1 cellular context compared by ENCODE assay signal in the genomic region with DNA sequence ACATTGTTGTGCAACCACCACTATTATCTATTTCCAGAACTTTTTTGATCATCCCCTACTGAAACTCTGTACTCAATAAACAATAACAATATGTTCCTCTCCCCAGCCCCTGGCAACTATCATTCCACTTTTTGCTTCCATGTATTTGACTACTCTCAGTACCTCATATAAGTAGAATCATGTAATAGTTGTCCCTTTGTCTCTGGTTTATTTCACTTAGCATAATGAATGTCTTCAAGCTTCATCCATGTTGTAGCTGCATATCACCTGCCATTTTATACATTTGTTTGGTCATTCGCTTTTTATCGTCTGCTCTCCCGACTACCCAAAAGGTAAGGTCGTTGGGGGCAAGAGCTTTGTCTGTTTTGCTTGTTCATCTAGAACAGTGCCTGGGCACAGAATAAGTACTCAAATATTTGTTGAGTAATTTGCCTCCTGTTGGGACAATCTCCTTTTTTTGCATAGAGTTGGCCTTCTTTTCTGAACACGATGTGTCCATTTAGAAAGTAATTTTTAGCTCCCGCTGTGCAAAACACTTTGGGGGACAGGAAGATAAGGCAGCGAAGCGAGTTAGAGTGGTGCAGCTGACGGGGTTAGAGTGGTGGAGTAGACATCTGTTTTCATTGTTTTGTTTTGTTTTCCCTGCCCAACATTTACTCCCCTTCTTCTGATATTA.
TF ChIP-seq lines count a peak whose summit lies in the region.

No MANE protein-coding gene starts in this region.

TF ChIP-seq in GM23338, 12 proteins besides CTCF, POLR2A, EP300 and RAD21 (continued from another document):
- TF ChIP-seq, protein P1, sequence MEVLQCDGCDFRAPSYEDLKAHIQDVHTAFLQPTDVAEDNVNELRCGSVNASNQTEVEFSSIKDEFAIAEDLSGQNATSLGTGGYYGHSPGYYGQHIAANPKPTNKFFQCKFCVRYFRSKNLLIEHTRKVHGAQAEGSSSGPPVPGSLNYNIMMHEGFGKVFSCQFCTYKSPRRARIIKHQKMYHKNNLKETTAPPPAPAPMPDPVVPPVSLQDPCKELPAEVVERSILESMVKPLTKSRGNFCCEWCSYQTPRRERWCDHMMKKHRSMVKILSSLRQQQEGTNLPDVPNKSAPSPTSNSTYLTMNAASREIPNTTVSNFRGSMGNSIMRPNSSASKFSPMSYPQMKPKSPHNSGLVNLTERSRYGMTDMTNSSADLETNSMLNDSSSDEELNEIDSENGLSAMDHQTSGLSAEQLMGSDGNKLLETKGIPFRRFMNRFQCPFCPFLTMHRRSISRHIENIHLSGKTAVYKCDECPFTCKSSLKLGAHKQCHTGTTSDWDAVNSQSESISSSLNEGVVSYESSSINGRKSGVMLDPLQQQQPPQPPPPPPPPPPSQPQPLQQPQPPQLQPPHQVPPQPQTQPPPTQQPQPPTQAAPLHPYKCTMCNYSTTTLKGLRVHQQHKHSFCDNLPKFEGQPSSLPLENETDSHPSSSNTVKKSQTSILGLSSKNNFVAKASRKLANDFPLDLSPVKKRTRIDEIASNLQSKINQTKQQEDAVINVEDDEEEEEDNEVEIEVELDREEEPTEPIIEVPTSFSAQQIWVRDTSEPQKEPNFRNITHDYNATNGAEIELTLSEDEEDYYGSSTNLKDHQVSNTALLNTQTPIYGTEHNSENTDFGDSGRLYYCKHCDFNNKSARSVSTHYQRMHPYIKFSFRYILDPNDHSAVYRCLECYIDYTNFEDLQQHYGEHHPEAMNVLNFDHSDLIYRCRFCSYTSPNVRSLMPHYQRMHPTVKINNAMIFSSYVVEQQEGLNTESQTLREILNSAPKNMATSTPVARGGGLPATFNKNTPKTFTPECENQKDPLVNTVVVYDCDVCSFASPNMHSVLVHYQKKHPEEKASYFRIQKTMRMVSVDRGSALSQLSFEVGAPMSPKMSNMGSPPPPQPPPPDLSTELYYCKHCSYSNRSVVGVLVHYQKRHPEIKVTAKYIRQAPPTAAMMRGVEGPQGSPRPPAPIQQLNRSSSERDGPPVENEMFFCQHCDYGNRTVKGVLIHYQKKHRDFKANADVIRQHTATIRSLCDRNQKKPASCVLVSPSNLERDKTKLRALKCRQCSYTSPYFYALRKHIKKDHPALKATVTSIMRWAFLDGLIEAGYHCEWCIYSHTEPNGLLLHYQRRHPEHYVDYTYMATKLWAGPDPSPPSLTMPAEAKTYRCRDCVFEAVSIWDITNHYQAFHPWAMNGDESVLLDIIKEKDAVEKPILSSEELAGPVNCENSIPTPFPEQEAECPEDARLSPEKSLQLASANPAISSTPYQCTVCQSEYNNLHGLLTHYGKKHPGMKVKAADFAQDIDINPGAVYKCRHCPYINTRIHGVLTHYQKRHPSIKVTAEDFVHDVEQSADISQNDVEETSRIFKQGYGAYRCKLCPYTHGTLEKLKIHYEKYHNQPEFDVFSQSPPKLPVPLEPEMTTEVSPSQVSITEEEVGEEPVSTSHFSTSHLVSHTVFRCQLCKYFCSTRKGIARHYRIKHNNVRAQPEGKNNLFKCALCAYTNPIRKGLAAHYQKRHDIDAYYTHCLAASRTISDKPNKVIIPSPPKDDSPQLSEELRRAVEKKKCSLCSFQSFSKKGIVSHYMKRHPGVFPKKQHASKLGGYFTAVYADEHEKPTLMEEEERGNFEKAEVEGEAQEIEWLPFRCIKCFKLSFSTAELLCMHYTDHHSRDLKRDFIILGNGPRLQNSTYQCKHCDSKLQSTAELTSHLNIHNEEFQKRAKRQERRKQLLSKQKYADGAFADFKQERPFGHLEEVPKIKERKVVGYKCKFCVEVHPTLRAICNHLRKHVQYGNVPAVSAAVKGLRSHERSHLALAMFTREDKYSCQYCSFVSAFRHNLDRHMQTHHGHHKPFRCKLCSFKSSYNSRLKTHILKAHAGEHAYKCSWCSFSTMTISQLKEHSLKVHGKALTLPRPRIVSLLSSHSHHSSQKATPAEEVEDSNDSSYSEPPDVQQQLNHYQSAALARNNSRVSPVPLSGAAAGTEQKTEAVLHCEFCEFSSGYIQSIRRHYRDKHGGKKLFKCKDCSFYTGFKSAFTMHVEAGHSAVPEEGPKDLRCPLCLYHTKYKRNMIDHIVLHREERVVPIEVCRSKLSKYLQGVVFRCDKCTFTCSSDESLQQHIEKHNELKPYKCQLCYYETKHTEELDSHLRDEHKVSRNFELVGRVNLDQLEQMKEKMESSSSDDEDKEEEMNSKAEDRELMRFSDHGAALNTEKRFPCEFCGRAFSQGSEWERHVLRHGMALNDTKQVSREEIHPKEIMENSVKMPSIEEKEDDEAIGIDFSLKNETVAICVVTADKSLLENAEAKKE (CRISPR knock-in tag; IDR thresholded peaks at IDR 0.05), result no peak
- TF ChIP-seq NANOG (IDR thresholded peaks at IDR 0.05; ENCODE audit: borderline replicate concordance), result no peak
- TF ChIP-seq, protein P2, sequence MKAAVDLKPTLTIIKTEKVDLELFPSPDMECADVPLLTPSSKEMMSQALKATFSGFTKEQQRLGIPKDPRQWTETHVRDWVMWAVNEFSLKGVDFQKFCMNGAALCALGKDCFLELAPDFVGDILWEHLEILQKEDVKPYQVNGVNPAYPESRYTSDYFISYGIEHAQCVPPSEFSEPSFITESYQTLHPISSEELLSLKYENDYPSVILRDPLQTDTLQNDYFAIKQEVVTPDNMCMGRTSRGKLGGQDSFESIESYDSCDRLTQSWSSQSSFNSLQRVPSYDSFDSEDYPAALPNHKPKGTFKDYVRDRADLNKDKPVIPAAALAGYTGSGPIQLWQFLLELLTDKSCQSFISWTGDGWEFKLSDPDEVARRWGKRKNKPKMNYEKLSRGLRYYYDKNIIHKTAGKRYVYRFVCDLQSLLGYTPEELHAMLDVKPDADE (IDR thresholded peaks at IDR 0.05), result no peak
- no peak for TF ChIP-seq ZNF114 (CRISPR knock-in tag; IDR thresholded peaks at IDR 0.05)
- TF ChIP-seq ZNF331 (CRISPR knock-in tag; IDR thresholded peaks at IDR 0.05; ENCODE audit: low read depth), result no peak
- no peak for TF ChIP-seq STAT1 (IDR thresholded peaks at IDR 0.05; ENCODE audit: unreplicated experiment)
- TF ChIP-seq EZH2 (IDR thresholded peaks at IDR 0.05; ENCODE audit: low read depth, unreplicated experiment), result no peak
- TF ChIP-seq EZH2phosphoT487 (IDR thresholded peaks at IDR 0.05; ENCODE audit: unreplicated experiment), result no peak
- TF ChIP-seq, protein P3, sequence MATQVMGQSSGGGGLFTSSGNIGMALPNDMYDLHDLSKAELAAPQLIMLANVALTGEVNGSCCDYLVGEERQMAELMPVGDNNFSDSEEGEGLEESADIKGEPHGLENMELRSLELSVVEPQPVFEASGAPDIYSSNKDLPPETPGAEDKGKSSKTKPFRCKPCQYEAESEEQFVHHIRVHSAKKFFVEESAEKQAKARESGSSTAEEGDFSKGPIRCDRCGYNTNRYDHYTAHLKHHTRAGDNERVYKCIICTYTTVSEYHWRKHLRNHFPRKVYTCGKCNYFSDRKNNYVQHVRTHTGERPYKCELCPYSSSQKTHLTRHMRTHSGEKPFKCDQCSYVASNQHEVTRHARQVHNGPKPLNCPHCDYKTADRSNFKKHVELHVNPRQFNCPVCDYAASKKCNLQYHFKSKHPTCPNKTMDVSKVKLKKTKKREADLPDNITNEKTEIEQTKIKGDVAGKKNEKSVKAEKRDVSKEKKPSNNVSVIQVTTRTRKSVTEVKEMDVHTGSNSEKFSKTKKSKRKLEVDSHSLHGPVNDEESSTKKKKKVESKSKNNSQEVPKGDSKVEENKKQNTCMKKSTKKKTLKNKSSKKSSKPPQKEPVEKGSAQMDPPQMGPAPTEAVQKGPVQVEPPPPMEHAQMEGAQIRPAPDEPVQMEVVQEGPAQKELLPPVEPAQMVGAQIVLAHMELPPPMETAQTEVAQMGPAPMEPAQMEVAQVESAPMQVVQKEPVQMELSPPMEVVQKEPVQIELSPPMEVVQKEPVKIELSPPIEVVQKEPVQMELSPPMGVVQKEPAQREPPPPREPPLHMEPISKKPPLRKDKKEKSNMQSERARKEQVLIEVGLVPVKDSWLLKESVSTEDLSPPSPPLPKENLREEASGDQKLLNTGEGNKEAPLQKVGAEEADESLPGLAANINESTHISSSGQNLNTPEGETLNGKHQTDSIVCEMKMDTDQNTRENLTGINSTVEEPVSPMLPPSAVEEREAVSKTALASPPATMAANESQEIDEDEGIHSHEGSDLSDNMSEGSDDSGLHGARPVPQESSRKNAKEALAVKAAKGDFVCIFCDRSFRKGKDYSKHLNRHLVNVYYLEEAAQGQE (IDR thresholded peaks at IDR 0.05; ENCODE audit: unreplicated experiment), result no peak
- TF ChIP-seq CREB1 (CRISPR knock-in tag; IDR thresholded peaks at IDR 0.05; ENCODE audit: low read depth), result no peak
TF ChIP-seq in GM23338: peak in this region for 0.
